ENCODE assay signal across 35 cellular contexts in genomic region chr19:30757836-30758617, GRCh38.
"Had no signal": no experiment of that assay in that cellular context is flagged by ENCODE, and none has a peak within 500 bp of the region (broad histone marks: within the 10 kb centered on the region; RNA-seq: fewer than 3 reads in every experiment).

No MANE protein-coding gene starts in this region.

- H3K27ac ChIP-seq: ascending aorta, cardiac muscle cell, Peyer's patch, WERI-Rb-1 had no signal

- H3K4me3 Mint-ChIP-seq: activated CD8-positive, alpha-beta T cell treated with anti-CD3 and anti-CD28 coated beads, Interleukin-2, amount 10 ng/mL, durations not matched to agents 7 days and 5 days; activated naive CD4-positive, alpha-beta T cell treated with anti-CD3 and anti-CD28 coated beads, Interleukin-2, amount 50 U/mL, for 24 hours; activated naive CD8-positive, alpha-beta T cell treated with anti-CD3 and anti-CD28 coated beads, Interleukin-2, amount 10 ng/mL, durations not matched to agents 7 days and 5 days; activated T-cell treated with anti-CD3 and anti-CD28 coated beads, Interleukin-2, amount 50 U/mL, for 24 hours; central memory CD8-positive, alpha-beta T cell had no signal

- H3K9me3 Mint-ChIP-seq: activated naive CD4-positive, alpha-beta T cell treated with anti-CD3 and anti-CD28 coated beads, Interleukin-2, amount 50 U/mL, for 24 hours; activated naive CD8-positive, alpha-beta T cell treated with anti-CD3 and anti-CD28 coated beads, Interleukin-2, amount 10 ng/mL, durations not matched to agents 7 days and 5 days; activated T-cell treated with anti-CD3 and anti-CD28 coated beads, Interleukin-2, amount 50 U/mL, for 24 hours; activated T-helper 2 cell treated with anti-CD3 and anti-CD28 coated beads, Interferon-gamma antibody, Interleukin-2, Interleukin-4, amounts not matched to agents 10 μg/mL and 5 μg/mL and 100 μg/mL, durations not matched to agents 14 hours and 24 hours and 36 hours; central memory CD8-positive, alpha-beta T cell had no signal

- H3K27ac Mint-ChIP-seq: activated CD8-positive, alpha-beta T cell treated with anti-CD3 and anti-CD28 coated beads, Interleukin-2, amount 10 ng/mL, durations not matched to agents 7 days and 5 days; activated naive CD4-positive, alpha-beta T cell treated with anti-CD3 and anti-CD28 coated beads, Interleukin-2, amount 50 U/mL, for 24 hours; activated naive CD8-positive, alpha-beta T cell treated with anti-CD3 and anti-CD28 coated beads, Interleukin-2, amount 10 ng/mL, durations not matched to agents 7 days and 5 days; activated T-cell treated with anti-CD3 and anti-CD28 coated beads, Interleukin-2, amount 50 U/mL, for 24 hours; activated T-helper 2 cell treated with anti-CD3 and anti-CD28 coated beads, Interferon-gamma antibody, Interleukin-2, Interleukin-4, amounts not matched to agents 10 μg/mL and 5 μg/mL and 100 μg/mL, durations not matched to agents 14 hours and 24 hours and 36 hours had no signal

- H3K4me1 Mint-ChIP-seq: activated naive CD4-positive, alpha-beta T cell treated with anti-CD3 and anti-CD28 coated beads, Interleukin-2, amount 50 U/mL, for 24 hours; activated naive CD8-positive, alpha-beta T cell treated with anti-CD3 and anti-CD28 coated beads, Interleukin-2, amount 10 ng/mL, durations not matched to agents 7 days and 5 days; central memory CD8-positive, alpha-beta T cell had no signal

- H3K4me3 ChIP-seq: ascending aorta, cardiac muscle cell, Peyer's patch had no signal

- H3K27me3 ChIP-seq: ascending aorta, cardiac muscle cell, Peyer's patch had no signal

- DNase-seq: activated CD4-positive, alpha-beta T cell treated with anti-CD3 and anti-CD28 coated beads for 1 hour; activated CD4-positive, alpha-beta T cell treated with anti-CD3 and anti-CD28 coated beads for 48 hours; activated CD4-positive, alpha-beta T cell treated with anti-CD3 and anti-CD28 coated beads, Interleukin-2, amount 50 U/mL, for 48 hours; activated CD4-positive, CD25-positive, alpha-beta regulatory T cell; activated CD8-positive, alpha-beta T cell treated with anti-CD3 and anti-CD28 coated beads, Interleukin-2, amount 10 ng/mL, durations not matched to agents 7 days and 5 days; activated gamma-delta T cell; activated naive CD4-positive, alpha-beta T cell treated with Interleukin-2 at 50 U/mL for 16 hours; activated naive CD8-positive, alpha-beta T cell treated with anti-CD3 and anti-CD28 coated beads, Interleukin-2, amount 10 ng/mL, durations not matched to agents 7 days and 5 days; activated T-cell treated with anti-CD3 and anti-CD28 coated beads, Interleukin-2, amount 50 U/mL, for 24 hours; amygdala; Kasumi-1; KG1; MM.1S; MV-4-11; NCI-H1092; NCI-H1436 treated with DMSO at 0.1 percent for 48 hours; NCI-H1694 treated with DMSO at 0.1 percent for 48 hours; NCI-H2029; NCI-H345; NCI-H524 treated with DMSO at 0.1 percent for 48 hours; NK-92 treated with Interleukin-12 subunit alpha and Interleukin-12 subunit beta, amount 100 ng/mL, for 24 hours; PC-3; Peyer's patch; RPMI8226; SHP77 treated with DMSO at 0.1 percent for 48 hours; SW 1271; T-helper 1 cell; T-helper 2 cell; T1000; WERI-Rb-1 had no signal

- H3K36me3 Mint-ChIP-seq: activated naive CD4-positive, alpha-beta T cell treated with anti-CD3 and anti-CD28 coated beads, Interleukin-2, amount 50 U/mL, for 24 hours; activated naive CD8-positive, alpha-beta T cell treated with anti-CD3 and anti-CD28 coated beads, Interleukin-2, amount 10 ng/mL, durations not matched to agents 7 days and 5 days had no signal

- H3K4me1 ChIP-seq: ascending aorta, Peyer's patch had no signal

- H3K36me3 ChIP-seq: ascending aorta, cardiac muscle cell, Peyer's patch, WERI-Rb-1 had no signal

- H3K27me3 Mint-ChIP-seq: central memory CD8-positive, alpha-beta T cell had no signal

- H3K9me3 ChIP-seq: ascending aorta, Peyer's patch had no signal
